ENCODE assay signal across 8 cellular contexts in genomic region chr19:1767464-1767933, GRCh38. TPM values are rescaled to one million over a fixed set of nuclear protein-coding genes. Genes with fewer than 3 reads are reported as not detected.
DNase-seq lines count a peak whose midpoint lies in the region; TF ChIP-seq lines count a peak whose summit lies in the region.

No MANE protein-coding gene starts in this region.

- peak overlapping the region; percentile 51 for H3K27ac ChIP-seq in CD8-positive, alpha-beta memory T cell (ENCODE audit: low read depth, low read length)
- no peak overlapping the region for H3K27ac ChIP-seq in esophagus squamous epithelium

- H3K4me1 ChIP-seq in CD8-positive, alpha-beta memory T cell (ENCODE audit: insufficient read depth, low read length), result peaks cover 8% of the 10 kb centered on the region
- peaks cover 0 to 7% (median 4%) of the 10 kb centered on the region in 3 donors for H3K4me1 ChIP-seq in esophagus squamous epithelium

- peaks cover 11% of the 10 kb centered on the region for H3K9me3 ChIP-seq in CD8-positive, alpha-beta memory T cell (ENCODE audit: low read length)
- peaks cover 0 to 21% (median 18%) of the 10 kb centered on the region in 3 donors for H3K9me3 ChIP-seq in esophagus squamous epithelium

- DNase-seq in CD8-positive, alpha-beta memory T cell, result peak; percentile 45 to 73 (median 47)
- DNase-seq in Kasumi-1 (lab: John Stamatoyannopoulos, UW), result peak; percentile 11 to 25
- peak; percentile 21 for DNase-seq in activated CD8-positive, alpha-beta memory T cell treated with anti-CD3 and anti-CD28 coated beads, Interleukin-2, amount 50 U/mL, for 24 hours (ENCODE audit: extremely low read depth)
- DNase-seq in esophagus squamous epithelium (lab: John Stamatoyannopoulos, UW), result no peak
- DNase-seq in posterior vena cava (ENCODE audit: low spot score), result peak; percentile 87
- no peak for DNase-seq in islet precursor cell
- no peak for DNase-seq in NCI-H446 treated with DMSO at 0.1 percent for 48 hours (lab: John Stamatoyannopoulos, UW)
- DNase-seq in NCI-H2107 treated with DMSO at 0.1 percent for 48 hours (lab: John Stamatoyannopoulos, UW; ENCODE audit: unreplicated experiment), result no peak

- H3K4me3 Mint-ChIP-seq in CD8-positive, alpha-beta memory T cell, result no peak overlapping the region

- CTCF ChIA-PET in CD8-positive, alpha-beta memory T cell (lab: Charles Lee), result interaction anchor here (1.3 to 2.4 kb wide), 3 partner anchors 59 to 221 kb away, joined by 4 to 9 read pairs (median 4); no protein-coding TSS in a partner anchor

- H3K36me3 Mint-ChIP-seq in CD8-positive, alpha-beta memory T cell, result peaks cover 0 to 2% (median 0%) of the 10 kb centered on the region in 3 donors

- H3K9me3 Mint-ChIP-seq in CD8-positive, alpha-beta memory T cell, result peaks cover 5 to 21% (median 13%) of the 10 kb centered on the region in 5 donors

- no peak overlapping the region for H3K4me3 ChIP-seq in CD8-positive, alpha-beta memory T cell (ENCODE audit: low read length)
- H3K4me3 ChIP-seq in esophagus squamous epithelium, result no peak overlapping the region

- peaks cover 51% of the 10 kb centered on the region for H3K27me3 ChIP-seq in CD8-positive, alpha-beta memory T cell (ENCODE audit: insufficient read depth, low read length, poor library complexity, severe bottlenecking)
- peaks cover 9 to 99% (median 54%) of the 10 kb centered on the region in 4 donors for H3K27me3 ChIP-seq in esophagus squamous epithelium

- no peaks in the 10 kb centered on the region for H3K36me3 ChIP-seq in CD8-positive, alpha-beta memory T cell (ENCODE audit: insufficient read depth, low read length)
- H3K36me3 ChIP-seq in esophagus squamous epithelium, result no peaks in the 10 kb centered on the region

- POLR2A ChIA-PET in CD8-positive, alpha-beta memory T cell (lab: Charles Lee), result no interaction called here

- peak; percentile 87 to 99 (median 93) for TF ChIP-seq CTCF in esophagus squamous epithelium (IDR thresholded peaks at IDR 0.05)

- no peaks in the 10 kb centered on the region for H3K4me1 Mint-ChIP-seq in CD8-positive, alpha-beta memory T cell

- intact Hi-C loops in esophagus squamous epithelium (cut with DNase I), result loop anchor here (5.0 kb wide), 1 partner anchor 95 kb away; no protein-coding TSS in a partner anchor
- intact Hi-C loops in posterior vena cava (cut with DNase I), result loop anchor here (2.0 to 5.0 kb wide), 2 partner anchors 57 to 220 kb away; no protein-coding TSS in a partner anchor

- peaks cover 57 to 74% of the 10 kb centered on the region in 2 donors for H3K27me3 Mint-ChIP-seq in CD8-positive, alpha-beta memory T cell

- TF ChIP-seq POLR2A in esophagus squamous epithelium (IDR thresholded peaks at IDR 0.05), result no peak

- H3K27ac Mint-ChIP-seq in CD8-positive, alpha-beta memory T cell, result no peak overlapping the region

- 25% methylated on average over 2 of the region's 21 CpGs; no CpG with 5 or more reads in 1 of the 2 donors for WGBS in esophagus squamous epithelium, 2 donors

RNA-seq across cellular contexts. Expression of gene ONECUT3, which starts 14.2 kb away (rescaled TPM):
- total RNA-seq in CD8-positive, alpha-beta memory T cell, result not detected
- polyA plus RNA-seq in CD8-positive, alpha-beta memory T cell, result not detected
- total RNA-seq in esophagus squamous epithelium, result not detected
- not detected for total RNA-seq in posterior vena cava

RNA-seq across cellular contexts. Expression of gene ATP8B3, which starts 44.6 kb away (rescaled TPM):
- total RNA-seq in CD8-positive, alpha-beta memory T cell, result 1 to 10 TPM in 1 of 2 experiments, under 1 TPM in 1; 0.97 to 1.6 TPM
- 2.4 TPM for polyA plus RNA-seq in CD8-positive, alpha-beta memory T cell
- 1 to 10 TPM in 2 of 4 donors, under 1 TPM in 2; 0.57 to 3.0 (median 1.4) TPM for total RNA-seq in esophagus squamous epithelium
- total RNA-seq in posterior vena cava, result 1 to 10 TPM; 1.1 to 2.0 TPM

Comparison
In these comparisons a context has a peak if more than half of its experiments do, and no peak if none do; other contexts are left out.
1. DNase-seq: peak in CD8-positive, alpha-beta memory T cell (5 of 5), Kasumi-1 (2 of 2), activated CD8-positive, alpha-beta memory T cell treated with anti-CD3 and anti-CD28 coated beads, Interleukin-2, amount 50 U/mL, for 24 hours (single experiment) and posterior vena cava (single experiment); none in esophagus squamous epithelium (single experiment), islet precursor cell (single experiment), NCI-H446 treated with DMSO at 0.1 percent for 48 hours (single experiment) and NCI-H2107 treated with DMSO at 0.1 percent for 48 hours (single experiment).